In genomic region chr9:11092974-11093373, GRCh38 we compare ENCODE assay signal across 15 cellular contexts.
DNase-seq lines count a peak whose midpoint lies in the region; ATAC-seq and TF ChIP-seq lines count a peak whose summit lies in the region.
"Had no signal": no experiment of that assay in that cellular context is flagged by ENCODE, and none has a peak within 500 bp of the region (broad histone marks: within the 10 kb centered on the region; RNA-seq: fewer than 3 reads in every experiment).

No MANE protein-coding gene starts in this region.

- H3K4me1 ChIP-seq in endodermal cell (ENCODE audit: control insufficient read depth, insufficient read depth, low read length) = no peaks in the 10 kb centered on the region
- H3K4me1 ChIP-seq in CD8-positive, alpha-beta memory T cell (ENCODE audit: insufficient read depth, low read length) = no peaks in the 10 kb centered on the region
- no peaks in the 10 kb centered on the region for H3K4me1 ChIP-seq in naive thymus-derived CD4-positive, alpha-beta T cell (ENCODE audit: control insufficient read depth in 2 of 2, insufficient read depth in 2 of 2, low read length in 2 of 2)

- DNase-seq in DMS 273 (lab: John Stamatoyannopoulos, UW; ENCODE audit: unreplicated experiment) (peak; percentile 4), DMS 273 treated with DMSO at 0.1 percent for 48 hours (lab: John Stamatoyannopoulos, UW) (no peak), HPDE6-E6E7 (ENCODE audit: extremely low spot score) (peak; percentile 2), endodermal cell (no peak)
- no peak for DNase-seq in CD8-positive, alpha-beta memory T cell
- DNase-seq in naive thymus-derived CD4-positive, alpha-beta T cell = no peak
- no peak for DNase-seq in activated T-cell treated with anti-CD3 and anti-CD28 coated beads, Interleukin-2, amount 50 U/mL, for 72 hours
- DNase-seq: Calu3, DMS153, DMS79 treated with DMSO at 0.1 percent for 48 hours, EL had no signal

- POLR2A ChIA-PET in CD8-positive, alpha-beta memory T cell (lab: Charles Lee) = no interaction called here
- POLR2A ChIA-PET in naive thymus-derived CD4-positive, alpha-beta T cell (lab: Charles Lee) = no interaction called here

- CTCF ChIA-PET in CD8-positive, alpha-beta memory T cell (lab: Charles Lee) = no interaction called here
- CTCF ChIA-PET in naive thymus-derived CD4-positive, alpha-beta T cell (lab: Charles Lee) = no interaction called here

- no peaks in the 10 kb centered on the region for H3K27me3 Mint-ChIP-seq in endodermal cell (ENCODE audit: insufficient read depth)
- H3K27me3 Mint-ChIP-seq in CD8-positive, alpha-beta memory T cell = no peaks in the 10 kb centered on the region
- H3K27me3 Mint-ChIP-seq in naive thymus-derived CD4-positive, alpha-beta T cell = no peaks in the 10 kb centered on the region
- H3K27me3 Mint-ChIP-seq in activated T-cell treated with anti-CD3 and anti-CD28 coated beads, Interleukin-2, amount 50 U/mL, for 72 hours (ENCODE audit: low read depth) = no peaks in the 10 kb centered on the region

- H3K9me3 ChIP-seq in endodermal cell (ENCODE audit: control insufficient read depth, low read length) = no peaks in the 10 kb centered on the region
- H3K9me3 ChIP-seq in CD8-positive, alpha-beta memory T cell (ENCODE audit: low read length) = no peaks in the 10 kb centered on the region
- no peaks in the 10 kb centered on the region for H3K9me3 ChIP-seq in naive thymus-derived CD4-positive, alpha-beta T cell (ENCODE audit: control insufficient read depth in 2 of 3, low read length in 3 of 3)

- H3K4me1 Mint-ChIP-seq in endodermal cell = no peaks in the 10 kb centered on the region
- H3K4me1 Mint-ChIP-seq in CD8-positive, alpha-beta memory T cell = no peaks in the 10 kb centered on the region
- H3K4me1 Mint-ChIP-seq in naive thymus-derived CD4-positive, alpha-beta T cell = no peaks in the 10 kb centered on the region
- no peaks in the 10 kb centered on the region for H3K4me1 Mint-ChIP-seq in activated T-cell treated with anti-CD3 and anti-CD28 coated beads, Interleukin-2, amount 50 U/mL, for 72 hours (ENCODE audit: low read depth)

- no peak overlapping the region for H3K9ac ChIP-seq in endodermal cell (ENCODE audit: extremely low read depth, low read length, poor library complexity, severe bottlenecking)

- no peaks in the 10 kb centered on the region for H3K27me3 ChIP-seq in endodermal cell (ENCODE audit: control insufficient read depth, insufficient read depth, low read length, poor library complexity, severe bottlenecking)
- H3K27me3 ChIP-seq in CD8-positive, alpha-beta memory T cell (ENCODE audit: insufficient read depth, low read length, poor library complexity, severe bottlenecking) = no peaks in the 10 kb centered on the region
- H3K27me3 ChIP-seq in naive thymus-derived CD4-positive, alpha-beta T cell (ENCODE audit: control insufficient read depth in 2 of 2, insufficient read depth in 2 of 2, low read length in 2 of 2) = no peaks in the 10 kb centered on the region

- 80 to 100% methylated on average over 1 of the region's 1 CpG for WGBS in endodermal cell (ENCODE audit: insufficient coverage in 1 of 2, insufficient read length in 1 of 2), 2 experiments

- no peak for ATAC-seq in naive thymus-derived CD4-positive, alpha-beta T cell
- ATAC-seq in activated T-cell treated with anti-CD3 and anti-CD28 coated beads, Interleukin-2, amount 50 U/mL, for 72 hours (replicated peaks in 1 of 2) = no peak
- ATAC-seq: HCT116, K562 had no signal

- H3K4me3 ChIP-seq in endodermal cell (ENCODE audit: low read length) = no peak overlapping the region
- no peak overlapping the region for H3K4me3 ChIP-seq in CD8-positive, alpha-beta memory T cell (ENCODE audit: low read length)
- no peak overlapping the region for H3K4me3 ChIP-seq in naive thymus-derived CD4-positive, alpha-beta T cell (ENCODE audit: low read length)
- H3K4me3 ChIP-seq: K562 had no signal

- intact Hi-C loops in naive thymus-derived CD4-positive, alpha-beta T cell (cut with micrococcal nuclease) = no loop called here

- no peaks in the 10 kb centered on the region for H3K36me3 Mint-ChIP-seq in endodermal cell (ENCODE audit: low read depth)
- H3K36me3 Mint-ChIP-seq in CD8-positive, alpha-beta memory T cell = no peaks in the 10 kb centered on the region
- no peaks in the 10 kb centered on the region for H3K36me3 Mint-ChIP-seq in naive thymus-derived CD4-positive, alpha-beta T cell
- no peaks in the 10 kb centered on the region for H3K36me3 Mint-ChIP-seq in activated T-cell treated with anti-CD3 and anti-CD28 coated beads, Interleukin-2, amount 50 U/mL, for 72 hours (ENCODE audit: insufficient read depth in 2 of 2)

- no peaks in the 10 kb centered on the region for H3K9me3 Mint-ChIP-seq in endodermal cell
- peaks cover 0 to 24% (median 14%) of the 10 kb centered on the region in 5 donors for H3K9me3 Mint-ChIP-seq in CD8-positive, alpha-beta memory T cell
- peaks cover 0 to 35% (median 9%) of the 10 kb centered on the region in 11 donors for H3K9me3 Mint-ChIP-seq in naive thymus-derived CD4-positive, alpha-beta T cell
- peaks cover 14 to 16% of the 10 kb centered on the region in 2 donors for H3K9me3 Mint-ChIP-seq in activated T-cell treated with anti-CD3 and anti-CD28 coated beads, Interleukin-2, amount 50 U/mL, for 72 hours

- H3K36me3 ChIP-seq in endodermal cell (ENCODE audit: control insufficient read depth, insufficient read depth, low read length) = no peaks in the 10 kb centered on the region
- H3K36me3 ChIP-seq in CD8-positive, alpha-beta memory T cell (ENCODE audit: insufficient read depth, low read length) = no peaks in the 10 kb centered on the region
- no peaks in the 10 kb centered on the region for H3K36me3 ChIP-seq in naive thymus-derived CD4-positive, alpha-beta T cell (ENCODE audit: control insufficient read depth in 2 of 3, insufficient read depth in 3 of 3, low read length in 3 of 3)

- H3K4me3 Mint-ChIP-seq in endodermal cell = no peak overlapping the region
- H3K4me3 Mint-ChIP-seq in CD8-positive, alpha-beta memory T cell = no peak overlapping the region
- H3K4me3 Mint-ChIP-seq in naive thymus-derived CD4-positive, alpha-beta T cell = no peak overlapping the region
- H3K4me3 Mint-ChIP-seq in activated T-cell treated with anti-CD3 and anti-CD28 coated beads, Interleukin-2, amount 50 U/mL, for 72 hours = no peak overlapping the region

- no peak overlapping the region for H3K27ac ChIP-seq in endodermal cell (ENCODE audit: low read depth, low read length)
- no peak overlapping the region for H3K27ac ChIP-seq in CD8-positive, alpha-beta memory T cell (ENCODE audit: low read depth, low read length)
- H3K27ac ChIP-seq in naive thymus-derived CD4-positive, alpha-beta T cell (ENCODE audit: low read depth, low read length) = no peak overlapping the region
- H3K27ac ChIP-seq: 22Rv1, HL-60 had no signal

- H3K27ac Mint-ChIP-seq in endodermal cell = no peak overlapping the region
- H3K27ac Mint-ChIP-seq in CD8-positive, alpha-beta memory T cell = no peak overlapping the region
- no peak overlapping the region for H3K27ac Mint-ChIP-seq in naive thymus-derived CD4-positive, alpha-beta T cell
- H3K27ac Mint-ChIP-seq in activated T-cell treated with anti-CD3 and anti-CD28 coated beads, Interleukin-2, amount 50 U/mL, for 72 hours = no peak overlapping the region

- peak; percentile 63 for TF ChIP-seq CTCF in endodermal cell (conservative IDR thresholded peaks at IDR 0.05)

Comparison
In these comparisons a context has a peak if more than half of its experiments do, and no peak if none do; other contexts are left out.
1. DNase-seq: peak in DMS 273 (single experiment) and HPDE6-E6E7 (single experiment); none in DMS 273 treated with DMSO at 0.1 percent for 48 hours (single experiment), endodermal cell (single experiment), CD8-positive, alpha-beta memory T cell (0 of 5), naive thymus-derived CD4-positive, alpha-beta T cell (0 of 9) and activated T-cell treated with anti-CD3 and anti-CD28 coated beads, Interleukin-2, amount 50 U/mL, for 72 hours (0 of 2).